In genomic region chr17:77628035-77628434, GRCh38 we compare ENCODE assay signal across 32 cellular contexts.
"Had no signal": no experiment of that assay in that cellular context is flagged by ENCODE, and none has a peak within 500 bp of the region (broad histone marks: within the 10 kb centered on the region; RNA-seq: fewer than 3 reads in every experiment).

No MANE protein-coding gene starts in this region.

- H3K27ac ChIP-seq: ascending aorta, cardiac muscle cell, colonic mucosa, PC-9, RWPE1 had no signal

- ATAC-seq: activated CD8-positive, alpha-beta memory T cell treated with anti-CD3 and anti-CD28 coated beads, Interleukin-2, amount 10 ng/mL, durations not matched to agents 7 days and 5 days; Right ventricle myocardium inferior; SK-N-SH treated with all-trans-retinoic acid at 6 μM for 48 hours had no signal

- H3K36me3 ChIP-seq: ascending aorta, cardiac muscle cell, colonic mucosa had no signal

- H3K4me3 ChIP-seq: ascending aorta, cardiac muscle cell, colonic mucosa, PC-9 had no signal

- H3K9me3 ChIP-seq: ascending aorta, colonic mucosa had no signal

- DNase-seq: activated B cell treated with CpG ODN at 0.5 μM for 24 hours; activated CD4-positive, alpha-beta memory T cell treated with anti-CD3 and anti-CD28 coated beads, Interleukin-2, amount 10 ng/mL, durations not matched to agents 7 days and 5 days; activated CD4-positive, alpha-beta T cell treated with anti-CD3 and anti-CD28 coated beads for 4 hours; activated CD4-positive, CD25-positive, alpha-beta regulatory T cell treated with anti-CD3 and anti-CD28 coated beads, Interleukin-2, amount 50 U/mL, for 72 hours; activated CD8-positive, alpha-beta memory T cell treated with anti-CD3 and anti-CD28 coated beads for 24 hours; activated CD8-positive, alpha-beta memory T cell treated with anti-CD3 and anti-CD28 coated beads, Interleukin-2, amount 10 ng/mL, durations not matched to agents 7 days and 5 days; activated CD8-positive, alpha-beta memory T cell treated with anti-CD3 and anti-CD28 coated beads, Interleukin-2, amount 50 U/mL, for 48 hours; activated effector memory CD4-positive, alpha-beta T cell treated with Interleukin-2 at 50 U/mL for 16 hours; activated naive CD4-positive, alpha-beta T cell treated with anti-CD3 and anti-CD28 coated beads, Interleukin-2, amount 10 ng/mL, durations not matched to agents 7 days and 5 days; activated naive CD8-positive, alpha-beta T cell treated with anti-CD3 and anti-CD28 coated beads, Interleukin-2, amount 10 ng/mL, durations not matched to agents 7 days and 5 days; activated T-cell treated with anti-CD3 and anti-CD28 coated beads, Interleukin-2, amount 50 U/mL, for 48 hours; amygdala; colonic mucosa; NCI-H1092; NCI-H1436 treated with DMSO at 0.1 percent for 48 hours; NCI-H1694 treated with DMSO at 0.1 percent for 48 hours; NCI-H2029; NCI-H2227 treated with DMSO at 0.1 percent for 48 hours; NCI-H446; NCI-H69; NK-92 treated with Interleukin-12 subunit alpha and Interleukin-12 subunit beta, amount 100 ng/mL, for 24 hours; PC-9; SIG-M5; SW 1271; T-helper 1 cell; T-helper 2 cell; T-helper 9 cell had no signal

- H3K27me3 ChIP-seq: ascending aorta, cardiac muscle cell, colonic mucosa had no signal
